1 cellular context compared by ENCODE assay signal in the genomic region with DNA sequence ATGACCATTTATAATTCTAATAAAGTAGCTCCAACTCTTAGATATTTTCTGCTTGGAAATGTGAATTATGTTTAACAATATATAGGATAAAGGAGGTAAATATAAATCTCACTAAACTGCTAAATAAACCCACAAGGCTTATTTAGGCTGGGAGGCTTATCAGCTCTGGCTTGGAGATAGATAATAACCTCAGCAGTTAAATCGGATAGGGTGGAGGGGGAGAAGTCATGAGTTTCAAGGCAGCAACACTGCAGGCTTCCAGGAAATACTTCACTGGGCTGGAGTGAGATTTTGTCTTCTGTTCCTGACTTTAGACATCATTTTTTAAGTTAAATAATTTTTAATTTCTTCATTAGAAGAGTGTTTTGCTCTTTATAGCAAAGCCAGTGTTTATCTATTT.
TF ChIP-seq lines count a peak whose summit lies in the region.

No MANE protein-coding gene starts in this region.

TF ChIP-seq in GM23338, 12 proteins besides CTCF, POLR2A, EP300 and RAD21:
- no peak for TF ChIP-seq CREB1 (CRISPR knock-in tag; IDR thresholded peaks at IDR 0.05; ENCODE audit: low read depth)
- TF ChIP-seq, protein P1, sequence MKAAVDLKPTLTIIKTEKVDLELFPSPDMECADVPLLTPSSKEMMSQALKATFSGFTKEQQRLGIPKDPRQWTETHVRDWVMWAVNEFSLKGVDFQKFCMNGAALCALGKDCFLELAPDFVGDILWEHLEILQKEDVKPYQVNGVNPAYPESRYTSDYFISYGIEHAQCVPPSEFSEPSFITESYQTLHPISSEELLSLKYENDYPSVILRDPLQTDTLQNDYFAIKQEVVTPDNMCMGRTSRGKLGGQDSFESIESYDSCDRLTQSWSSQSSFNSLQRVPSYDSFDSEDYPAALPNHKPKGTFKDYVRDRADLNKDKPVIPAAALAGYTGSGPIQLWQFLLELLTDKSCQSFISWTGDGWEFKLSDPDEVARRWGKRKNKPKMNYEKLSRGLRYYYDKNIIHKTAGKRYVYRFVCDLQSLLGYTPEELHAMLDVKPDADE (IDR thresholded peaks at IDR 0.05): no peak
- TF ChIP-seq ZNF331 (CRISPR knock-in tag; IDR thresholded peaks at IDR 0.05; ENCODE audit: low read depth): no peak
- TF ChIP-seq ZNF462 (CRISPR knock-in tag; IDR thresholded peaks at IDR 0.05): no peak
